1 cellular context compared by ENCODE assay signal in genomic region chr20:36183155-36183944, GRCh38.
A peak's percentile ranks its signal among the peaks of the same experiment; 100 is the strongest.
TF ChIP-seq lines count a peak whose summit lies in the region.

No MANE protein-coding gene starts in this region.

TF ChIP-seq in HepG2, 621 proteins besides CTCF, POLR2A, EP300 and RAD21 (continued from another document and continues in another):
- TF ChIP-seq SP1 (IDR thresholded peaks at IDR 0.05) = no peak
- peak; percentile 55; the same call in 1 of the 2 replicates for TF ChIP-seq SP1 (CRISPR knock-in tag; IDR thresholded peaks at IDR 0.05)
- TF ChIP-seq MTF1 (CRISPR knock-in tag; IDR thresholded peaks at IDR 0.05) = no peak
- TF ChIP-seq REST (IDR thresholded peaks at IDR 0.05; ENCODE audit: borderline replicate concordance in 1 of 2, low read depth in 1 of 2, low read length in 2 of 2) = 0 out of 4 replicates have a peak, but pooled peaks of 1 of the 2 experiments have one; percentile 45
- no peak for TF ChIP-seq CBX2 (IDR thresholded peaks at IDR 0.05; ENCODE audit: low read depth, low read length)
- no peak for TF ChIP-seq CBX2 (CRISPR knock-in tag; IDR thresholded peaks at IDR 0.05; ENCODE audit: low read depth)
- TF ChIP-seq ZNF776 (CRISPR knock-in tag; IDR thresholded peaks at IDR 0.05) = no peak
- peak; percentile 95 for TF ChIP-seq FOXA3 (CRISPR knock-in tag; IDR thresholded peaks at IDR 0.05)
- TF ChIP-seq NCOR1 (IDR thresholded peaks at IDR 0.05; ENCODE audit: borderline replicate concordance, low read length) = peak; percentile 91
- TF ChIP-seq BRD4 (CRISPR knock-in tag; IDR thresholded peaks at IDR 0.05) = no peak; the same call in none of the 2 replicates
- TF ChIP-seq FLYWCH1 (CRISPR knock-in tag; IDR thresholded peaks at IDR 0.05) = no peak
- TF ChIP-seq DPF2 (CRISPR knock-in tag; IDR thresholded peaks at IDR 0.05; ENCODE audit: borderline replicate concordance, low read depth) = peak; percentile 97
- no peak for TF ChIP-seq NPAS2 (CRISPR knock-in tag; IDR thresholded peaks at IDR 0.05; ENCODE audit: borderline replicate concordance)
- no peak for TF ChIP-seq ZC3H4 (CRISPR knock-in tag; IDR thresholded peaks at IDR 0.05; ENCODE audit: borderline replicate concordance)
- no peak for TF ChIP-seq ZNF557 (CRISPR knock-in tag; IDR thresholded peaks at IDR 0.05)
- TF ChIP-seq ZNF549 (CRISPR knock-in tag; IDR thresholded peaks at IDR 0.05) = no peak
- TF ChIP-seq ZNF552 (CRISPR knock-in tag; IDR thresholded peaks at IDR 0.05; ENCODE audit: borderline replicate concordance) = no peak
- no peak; the same call in 1 of the 2 replicates for TF ChIP-seq ZIK1 (CRISPR knock-in tag; IDR thresholded peaks at IDR 0.05; ENCODE audit: borderline replicate concordance, low read depth)
- no peak for TF ChIP-seq YEATS2 (CRISPR knock-in tag; IDR thresholded peaks at IDR 0.05; ENCODE audit: borderline replicate concordance)
- TF ChIP-seq MNT (IDR thresholded peaks at IDR 0.05) = peak; percentile 6; the same call in 1 of the 2 replicates
- no peak; the same call in none of the 2 replicates for TF ChIP-seq ZNF124 (CRISPR knock-in tag; IDR thresholded peaks at IDR 0.05)
- TF ChIP-seq ADNP (CRISPR knock-in tag; IDR thresholded peaks at IDR 0.05) = no peak
- no peak; the same call in 1 of the 2 replicates for TF ChIP-seq ZNF564 (CRISPR knock-in tag; IDR thresholded peaks at IDR 0.05)
- no peak for TF ChIP-seq MXD4 (CRISPR knock-in tag; IDR thresholded peaks at IDR 0.05)
- TF ChIP-seq ATM (IDR thresholded peaks at IDR 0.05; ENCODE audit: borderline replicate concordance) = no peak
- peak; percentile 65 for TF ChIP-seq KMT2A (CRISPR knock-in tag; IDR thresholded peaks at IDR 0.05)
- TF ChIP-seq ZNF570 (CRISPR knock-in tag; IDR thresholded peaks at IDR 0.05; ENCODE audit: borderline replicate concordance) = no peak
- no peak for TF ChIP-seq RBM39 (IDR thresholded peaks at IDR 0.05; ENCODE audit: low read depth, low read length, poor library complexity, severe bottlenecking)
- no peak for TF ChIP-seq SATB2 (CRISPR knock-in tag; IDR thresholded peaks at IDR 0.05)
- no peak for TF ChIP-seq PRDM10 (CRISPR knock-in tag; IDR thresholded peaks at IDR 0.05; ENCODE audit: low read depth)
- 0 out of 2 replicates have a peak, but pooled peaks have one; percentile 5 for TF ChIP-seq ZNF451 (CRISPR knock-in tag; IDR thresholded peaks at IDR 0.05)
- TF ChIP-seq KLF11 (CRISPR knock-in tag; IDR thresholded peaks at IDR 0.05) = no peak
- no peak for TF ChIP-seq ZNF780A (CRISPR knock-in tag; IDR thresholded peaks at IDR 0.05)
- peak; percentile 85; the same call in 1 of the 2 replicates for TF ChIP-seq RELA (CRISPR knock-in tag; IDR thresholded peaks at IDR 0.05)
- peak; percentile 90 for TF ChIP-seq KAT8 (CRISPR knock-in tag; IDR thresholded peaks at IDR 0.05)
- TF ChIP-seq PCBP2 (optimal IDR thresholded peaks at IDR 0.05; ENCODE audit: low read depth, low read length, poor library complexity, severe bottlenecking) = no peak
- peak; percentile 96 for TF ChIP-seq HNF1B (CRISPR knock-in tag; IDR thresholded peaks at IDR 0.05)
- TF ChIP-seq ZNF747 (CRISPR knock-in tag; IDR thresholded peaks at IDR 0.05; ENCODE audit: borderline replicate concordance) = peak; percentile 69; the same call in 1 of the 2 replicates
- TF ChIP-seq ZNF713 (CRISPR knock-in tag; IDR thresholded peaks at IDR 0.05) = no peak
- TF ChIP-seq TCF7 (IDR thresholded peaks at IDR 0.05; ENCODE audit: low read depth) = peak; percentile 41; the same call in 1 of the 2 replicates
- peak; percentile 51 for TF ChIP-seq PHF8 (CRISPR knock-in tag; IDR thresholded peaks at IDR 0.05)
- TF ChIP-seq ZBTB37 (CRISPR knock-in tag; IDR thresholded peaks at IDR 0.05) = no peak
- 0 out of 2 replicates have a peak, but pooled peaks have one; percentile 83 for TF ChIP-seq RNF219 (CRISPR knock-in tag; IDR thresholded peaks at IDR 0.05)
- no peak for TF ChIP-seq ZBTB46 (CRISPR knock-in tag; IDR thresholded peaks at IDR 0.05; ENCODE audit: borderline replicate concordance)
- no peak for TF ChIP-seq CBX1 (IDR thresholded peaks at IDR 0.05; ENCODE audit: low read depth)
- no peak for TF ChIP-seq ZNF720 (CRISPR knock-in tag; IDR thresholded peaks at IDR 0.05)
- no peak; the same call in 1 of the 2 replicates for TF ChIP-seq ZNF446 (CRISPR knock-in tag; IDR thresholded peaks at IDR 0.05)
- TF ChIP-seq ELF4 (CRISPR knock-in tag; IDR thresholded peaks at IDR 0.05; ENCODE audit: borderline replicate concordance) = 0 out of 2 replicates have a peak, but pooled peaks have one; percentile 33
- no peak for TF ChIP-seq THYN1 (CRISPR knock-in tag; IDR thresholded peaks at IDR 0.05; ENCODE audit: borderline replicate concordance, low read depth)
- TF ChIP-seq HCFC1 (IDR thresholded peaks at IDR 0.05; ENCODE audit: low read depth, low read length) = no peak
- no peak for TF ChIP-seq ZFP41 (CRISPR knock-in tag; IDR thresholded peaks at IDR 0.05; ENCODE audit: borderline replicate concordance)
- TF ChIP-seq GABPB1 (CRISPR knock-in tag; IDR thresholded peaks at IDR 0.05) = peak; percentile 56; the same call in 1 of the 2 replicates
- TF ChIP-seq HNRNPK (IDR thresholded peaks at IDR 0.05; ENCODE audit: low read depth, low read length, poor library complexity, severe bottlenecking) = no peak
- peak; percentile 73; the same call in 1 of the 2 replicates for TF ChIP-seq ZNF543 (CRISPR knock-in tag; IDR thresholded peaks at IDR 0.05)
- no peak for TF ChIP-seq ZSCAN12 (CRISPR knock-in tag; IDR thresholded peaks at IDR 0.05)
- no peak; the same call in 1 of the 2 replicates for TF ChIP-seq HOXA5 (CRISPR knock-in tag; IDR thresholded peaks at IDR 0.05)
- no peak for TF ChIP-seq RAD51 (IDR thresholded peaks at IDR 0.05; ENCODE audit: borderline replicate concordance)
- peak; percentile 94 for TF ChIP-seq ZNF274 (CRISPR knock-in tag; IDR thresholded peaks at IDR 0.05)
